ENCODE assay signal across 9 cellular contexts in genomic region chr19:55494172-55494761, GRCh38. TPM values are rescaled to one million over a fixed set of nuclear protein-coding genes. Genes with fewer than 3 reads are reported as not detected.
A peak's percentile ranks its signal among the peaks of the same experiment; 100 is the strongest.
DNase-seq lines count a peak whose midpoint lies in the region; ATAC-seq and TF ChIP-seq lines count a peak whose summit lies in the region.
"Had no signal": no experiment of that assay in that cellular context is flagged by ENCODE, and none has a peak within 500 bp of the region (broad histone marks: within the 10 kb centered on the region; RNA-seq: fewer than 3 reads in every experiment).

No MANE protein-coding gene starts in this region.

- H3K4me3 ChIP-seq in H7 (ENCODE audit: insufficient read depth, low read depth, low read length) (no peak overlapping the region), duodenal mucosa (ENCODE audit: low read depth in 1 of 2, low read length in 2 of 2) (no peak overlapping the region), sigmoid colon (peak overlapping the region in 3 of 4 donors; percentile 25 to 50 (median 27))

- peak in 1 of 2 donors; percentile 20 for TF ChIP-seq POLR2A in sigmoid colon (IDR thresholded peaks at IDR 0.05)

- no peak for ATAC-seq in GM18867 (IDR thresholded peaks at IDR 0.05; ENCODE audit: unreplicated experiment)

- 36 to 44% methylated on average over 22 of the region's 22 CpGs for WGBS in sigmoid colon, 2 donors

- H3K9ac ChIP-seq in duodenal mucosa (ENCODE audit: low read depth in 1 of 2, low read length in 2 of 2) = no peak overlapping the region

- H3K36me3 ChIP-seq in H7 (replicated peaks; ENCODE audit: control insufficient read depth, insufficient read depth, low read length) (no peaks in the 10 kb centered on the region), duodenal mucosa (ENCODE audit: control insufficient read depth in 1 of 2, insufficient read depth in 2 of 2, low read length in 2 of 2) (no peaks in the 10 kb centered on the region), sigmoid colon (peaks cover 0 to 14% (median 5%) of the 10 kb centered on the region in 4 donors)

- TF ChIP-seq CTCF in sigmoid colon (IDR thresholded peaks at IDR 0.05) = no peak

- H3K9me3 ChIP-seq in duodenal mucosa (ENCODE audit: control insufficient read depth in 1 of 2, low read length in 2 of 2) (no peaks in the 10 kb centered on the region), sigmoid colon (no peaks in the 10 kb centered on the region)

- no peaks in the 10 kb centered on the region for H3K27me3 ChIP-seq in H7 (ENCODE audit: control insufficient read depth, insufficient read depth, low read length)
- peaks cover 0 to 21% of the 10 kb centered on the region in 2 donors for H3K27me3 ChIP-seq in duodenal mucosa (ENCODE audit: control insufficient read depth in 1 of 2, insufficient read depth in 2 of 2, low read length in 2 of 2)
- no peaks in the 10 kb centered on the region for H3K27me3 ChIP-seq in sigmoid colon

- DNase-seq in H7 = peak; percentile 64
- DNase-seq in sigmoid colon = peak; percentile 81
- DNase-seq in NCI-H748 (lab: John Stamatoyannopoulos, UW; ENCODE audit: unreplicated experiment) = no peak
- no peak for DNase-seq in stimulated activated CD4-positive, alpha-beta T cell treated with anti-CD3 and anti-CD28 coated beads, Interleukin-12 subunit alpha, Interleukin-12 subunit beta, amount 100 ng/mL, for 4 hours
- DNase-seq: nephron progenitor cell, SIG-M5 had no signal

- H3K27ac ChIP-seq in duodenal mucosa (ENCODE audit: low read depth, low read length) = peak overlapping the region; percentile 3
- H3K27ac ChIP-seq in sigmoid colon = peak overlapping the region; percentile 69 to 99 (median 94)

- intact Hi-C loops in sigmoid colon (cut with DNase I) = loop anchor here (10.0 kb wide), 1 partner anchor 209 kb away; the partner anchor contains the start of genes BRSK1 and HSPBP1

- H3K4me1 ChIP-seq in duodenal mucosa (ENCODE audit: control insufficient read depth in 1 of 2, insufficient read depth in 2 of 2, low read length in 2 of 2) (peaks cover 0 to 3% of the 10 kb centered on the region in 2 donors), sigmoid colon (peaks cover 0 to 62% (median 56%) of the 10 kb centered on the region in 4 donors)

- no peak for TF ChIP-seq EP300 in sigmoid colon (IDR thresholded peaks at IDR 0.05)

RNA-seq across cellular contexts. Expression of gene SSC5D, which starts 6.0 kb away (rescaled TPM):
- 0.48 and 0.87 TPM in 2 replicates for total RNA-seq in H7 (2014; rRNA removed; shearing (Covaris generic))
- total RNA-seq in sigmoid colon = 10 to 100 TPM in 3 of 4 donors, 1 to 10 TPM in 1; 9.9 to 66.7 (median 19.2) TPM
- 1 to 10 TPM in 2 of 3 donors, not detected in 1; 1.2 to 3.8 TPM for polyA plus RNA-seq in sigmoid colon

RNA-seq across cellular contexts. Expression of gene NAT14, which starts 9.3 kb away (rescaled TPM):
- total RNA-seq in H7 (2014; rRNA removed; shearing (Covaris generic)) = 56.0 and 71.2 TPM in 2 replicates
- 10 to 100 TPM in 1 of 4 donors, 1 to 10 TPM in 3; 6.4 to 10.5 (median 8.4) TPM for total RNA-seq in sigmoid colon
- polyA plus RNA-seq in sigmoid colon = 10 to 100 TPM in 1 of 3 donors, 1 to 10 TPM in 2; 1.4 to 13.7 (median 2.4) TPM

RNA-seq across cellular contexts. Expression of gene ZNF628, which starts 17.9 kb away (rescaled TPM):
- 5.8 and 8.1 TPM in 2 replicates for total RNA-seq in H7 (2014; rRNA removed; shearing (Covaris generic))
- total RNA-seq in sigmoid colon = 10 to 100 TPM in 1 of 4 donors, 1 to 10 TPM in 3; 1.4 to 15.0 (median 3.7) TPM
- 10 to 100 TPM in 1 of 3 donors, 1 to 10 TPM in 2; 1.8 to 10.1 (median 2.5) TPM for polyA plus RNA-seq in sigmoid colon

RNA-seq across cellular contexts. Expression of gene C19orf85, which starts 29.7 kb away (rescaled TPM):
- total RNA-seq in H7 (2014; rRNA removed; shearing (Covaris generic)) = 1.6 and 3.7 TPM in 2 replicates
- total RNA-seq in sigmoid colon = not detected
- under 1 TPM in 1 of 3 donors, not detected in 2; 0.07 TPM for polyA plus RNA-seq in sigmoid colon
- total RNA-seq: bronchial epithelial cell had no signal

RNA-seq across cellular contexts. Expression of gene ISOC2, which starts 32.8 kb away (rescaled TPM):
- 178 and 185 TPM in 2 replicates for total RNA-seq in H7 (2014; rRNA removed; shearing (Covaris generic))
- 100 to 1,000 TPM in 2 of 4 donors, 10 to 100 TPM in 2; 90.3 to 114 (median 101) TPM for total RNA-seq in sigmoid colon
- 100 to 1,000 TPM; 147 to 173 (median 162) TPM for polyA plus RNA-seq in sigmoid colon

Comparison
In these comparisons a context has a peak if more than half of its experiments do, and no peak if none do; other contexts are left out.
1. DNase-seq: peak in H7 (single experiment) and sigmoid colon (single experiment); none in NCI-H748 (single experiment) and stimulated activated CD4-positive, alpha-beta T cell treated with anti-CD3 and anti-CD28 coated beads, Interleukin-12 subunit alpha, Interleukin-12 subunit beta, amount 100 ng/mL, for 4 hours (single experiment).
2. H3K4me3 ChIP-seq: peak in sigmoid colon (3 of 4); none in H7 (single experiment) and duodenal mucosa (0 of 2).